19 cellular contexts compared by ENCODE assay signal in genomic region chr17:77396610-77397009, GRCh38.
DNase-seq lines count a peak whose midpoint lies in the region; TF ChIP-seq lines count a peak whose summit lies in the region.
"Had no signal": no experiment of that assay in that cellular context is flagged by ENCODE, and none has a peak within 500 bp of the region (broad histone marks: within the 10 kb centered on the region; RNA-seq: fewer than 3 reads in every experiment).

No MANE protein-coding gene starts in this region.

- H3K9me3 ChIP-seq in CD4-positive, alpha-beta memory T cell (ENCODE audit: control insufficient read depth in 1 of 2, low read length in 2 of 2), result no peaks in the 10 kb centered on the region
- no peaks in the 10 kb centered on the region for H3K9me3 ChIP-seq in sigmoid colon
- H3K9me3 ChIP-seq: adrenal gland, pancreas, Peyer's patch had no signal

- no peak for TF ChIP-seq EP300 in sigmoid colon (IDR thresholded peaks at IDR 0.05)

- WGBS in sigmoid colon, 2 donors, result 90 to 93% methylated on average over 9 of the region's 9 CpGs

- H3K9me3 Mint-ChIP-seq in CD4-positive, alpha-beta memory T cell, result peaks cover 0 to 2% (median 0%) of the 10 kb centered on the region in 8 donors
- no peaks in the 10 kb centered on the region for H3K9me3 Mint-ChIP-seq in HFFc6

- H3K36me3 Mint-ChIP-seq in CD4-positive, alpha-beta memory T cell, result peaks cover 3 to 35% of the 10 kb centered on the region in 2 donors
- H3K36me3 Mint-ChIP-seq in HFFc6 (ENCODE audit: low read depth), result peaks cover 14% of the 10 kb centered on the region; the same call in 1 of the 2 replicates

- no peak overlapping the region for H3K4me3 ChIP-seq in CD4-positive, alpha-beta memory T cell (ENCODE audit: low read length in 2 of 2)
- no peak overlapping the region for H3K4me3 ChIP-seq in sigmoid colon
- H3K4me3 ChIP-seq: adrenal gland, pancreas, Peyer's patch, skin epidermis had no signal

- peak overlapping the region; percentile 31 to 86 (median 77) for H3K27ac Mint-ChIP-seq in CD4-positive, alpha-beta memory T cell
- peak overlapping the region; percentile 46; the same call in 1 of the 2 replicates for H3K27ac Mint-ChIP-seq in HFFc6

- peaks cover 100% of the 10 kb centered on the region for H3K4me1 ChIP-seq in CD4-positive, alpha-beta memory T cell (ENCODE audit: insufficient read depth, low read length)
- peaks cover 0 to 96% (median 84%) of the 10 kb centered on the region in 4 donors for H3K4me1 ChIP-seq in sigmoid colon

- TF ChIP-seq CTCF in HFFc6 (IDR thresholded peaks at IDR 0.05) (no peak), sigmoid colon (IDR thresholded peaks at IDR 0.05) (no peak)

- POLR2A ChIA-PET in CD4-positive, alpha-beta memory T cell (lab: Charles Lee; ENCODE audit: partially characterized antibody), result interaction anchor here (71.9 to 97.0 kb wide), 2 partner anchors 10 to 35 kb away, joined by 6031 read pairs; no protein-coding TSS in a partner anchor

- no peaks in the 10 kb centered on the region for H3K27me3 ChIP-seq in CD4-positive, alpha-beta memory T cell (ENCODE audit: insufficient read depth, low read length)
- no peaks in the 10 kb centered on the region for H3K27me3 ChIP-seq in sigmoid colon
- H3K27me3 ChIP-seq: adrenal gland, pancreas, Peyer's patch had no signal

- no peaks in the 10 kb centered on the region for H3K27me3 Mint-ChIP-seq in CD4-positive, alpha-beta memory T cell
- H3K27me3 Mint-ChIP-seq in HFFc6 (ENCODE audit: insufficient read depth), result peaks cover 12% of the 10 kb centered on the region

- H3K27ac ChIP-seq in CD4-positive, alpha-beta memory T cell (ENCODE audit: low read depth, low read length), result no peak overlapping the region
- peak overlapping the region; percentile 96 to 100 (median 99) for H3K27ac ChIP-seq in sigmoid colon
- H3K27ac ChIP-seq: Peyer's patch had no signal

- H3K36me3 ChIP-seq in CD4-positive, alpha-beta memory T cell (ENCODE audit: insufficient read depth, low read length), result peaks cover 4% of the 10 kb centered on the region
- no peaks in the 10 kb centered on the region for H3K36me3 ChIP-seq in sigmoid colon
- H3K36me3 ChIP-seq: adrenal gland, pancreas had no signal

- intact Hi-C loops in CD4-positive, alpha-beta memory T cell (cut with micrococcal nuclease), result no loop called here
- intact Hi-C loops in sigmoid colon (cut with DNase I), result no loop called here

- CTCF ChIA-PET in CD4-positive, alpha-beta memory T cell (lab: Charles Lee; ENCODE audit: partially characterized antibody), result interaction anchor here (1.0 to 2.1 kb wide), 2 partner anchors 9 to 33 kb away, joined by 3 to 5 read pairs; no protein-coding TSS in a partner anchor

- H3K4me1 Mint-ChIP-seq in CD4-positive, alpha-beta memory T cell, result peaks cover 45 to 96% (median 83%) of the 10 kb centered on the region in 4 donors
- H3K4me1 Mint-ChIP-seq in HFFc6 (ENCODE audit: low read depth), result peaks cover 71% of the 10 kb centered on the region

- no peak for TF ChIP-seq POLR2A in sigmoid colon (IDR thresholded peaks at IDR 0.05)

- H3K4me3 Mint-ChIP-seq in CD4-positive, alpha-beta memory T cell, result peak overlapping the region in 1 of 8 donors; percentile 52
- no peak overlapping the region for H3K4me3 Mint-ChIP-seq in HFFc6

- DNase-seq in CD4-positive, alpha-beta memory T cell, result no peak
- DNase-seq in HFFc6 (no peak), fibroblast of gingiva (ENCODE audit: low read depth) (peak; percentile 95), sigmoid colon (no peak), midbrain (lab: John Stamatoyannopoulos, UW) (no peak), COR-L47 (lab: John Stamatoyannopoulos, UW) (no peak), cortex of kidney (lab: John Stamatoyannopoulos, UW) (no peak)
- DNase-seq: activated CD4-positive, alpha-beta T cell treated with anti-CD3 and anti-CD28 coated beads, Interleukin-2, amount 50 U/mL, for 4 hours; activated T-cell treated with anti-CD3 and anti-CD28 coated beads, Interleukin-2, amount 50 U/mL, for 48 hours; adrenal gland; DMS53; Karpas-422; NCI-H1092 treated with DMSO at 0.1 percent for 48 hours; NCI-H748 treated with DMSO at 0.1 percent for 48 hours; pancreas; Peyer's patch; stimulated activated CD4-positive, alpha-beta T cell treated with anti-CD3 and anti-CD28 coated beads, Interleukin-4, amount 100 ng/mL, for 4 hours; stimulated activated CD8-positive, alpha-beta memory T cell treated with anti-CD3 and anti-CD28 coated beads, Interleukin-4, amount 100 ng/mL, for 48 hours had no signal
